Comparison of ENCODE assay signal across 20 cellular contexts in genomic region chr6:142561511-142562265, GRCh38.
DNase-seq lines count a peak whose midpoint lies in the region; ATAC-seq and TF ChIP-seq lines count a peak whose summit lies in the region.
"Had no signal": no experiment of that assay in that cellular context is flagged by ENCODE, and none has a peak within 500 bp of the region (broad histone marks: within the 10 kb centered on the region; RNA-seq: fewer than 3 reads in every experiment).

No MANE protein-coding gene starts in this region.

- H3K36me3 Mint-ChIP-seq in activated CD4-positive, alpha-beta T cell treated with anti-CD3 and anti-CD28 coated beads, Interleukin-2, amount 10 ng/mL, durations not matched to agents 24 days and 14 days (ENCODE audit: low read depth), result no peaks in the 10 kb centered on the region
- H3K36me3 Mint-ChIP-seq in activated CD4-positive, alpha-beta T cell treated with anti-CD3 and anti-CD28 coated beads, Interleukin-2, amount 10 ng/mL, durations not matched to agents 7 days and 5 days (ENCODE audit: low read depth), result no peaks in the 10 kb centered on the region
- no peaks in the 10 kb centered on the region for H3K36me3 Mint-ChIP-seq in activated T-helper 17 cell treated with anti-CD3 and anti-CD28 coated beads, Interleukin-2, amount 50 U/mL, for 72 hours (ENCODE audit: low read depth)
- no peaks in the 10 kb centered on the region for H3K36me3 Mint-ChIP-seq in naive thymus-derived CD8-positive, alpha-beta T cell

- peak overlapping the region; percentile 5 for H3K4me3 Mint-ChIP-seq in activated CD4-positive, alpha-beta T cell treated with anti-CD3 and anti-CD28 coated beads, Interleukin-2, amount 10 ng/mL, durations not matched to agents 24 days and 14 days
- H3K4me3 Mint-ChIP-seq in activated CD4-positive, alpha-beta T cell treated with anti-CD3 and anti-CD28 coated beads, Interleukin-2, amount 10 ng/mL, durations not matched to agents 7 days and 5 days, result no peak overlapping the region
- H3K4me3 Mint-ChIP-seq in activated T-helper 17 cell treated with anti-CD3 and anti-CD28 coated beads, Interleukin-2, amount 50 U/mL, for 72 hours, result peak overlapping the region; percentile 26
- H3K4me3 Mint-ChIP-seq in naive thymus-derived CD8-positive, alpha-beta T cell, result peak overlapping the region in 9 of 10 donors; percentile 2 to 76 (median 48)

- TF ChIP-seq CTCF in heart left ventricle (IDR thresholded peaks at IDR 0.05), result no peak

- no peak for DNase-seq in activated CD4-positive, alpha-beta T cell treated with anti-CD3 and anti-CD28 coated beads, Interleukin-2, amount 10 ng/mL, durations not matched to agents 24 days and 14 days
- no peak for DNase-seq in activated CD4-positive, alpha-beta T cell treated with anti-CD3 and anti-CD28 coated beads, Interleukin-2, amount 10 ng/mL, durations not matched to agents 7 days and 5 days
- peak; percentile 73 for DNase-seq in Jurkat, Clone E6-1 (ENCODE audit: low read depth, low spot score)
- DNase-seq in naive thymus-derived CD8-positive, alpha-beta T cell, result peak in 2 of 10 donors; percentile 14 to 28
- no peak for DNase-seq in heart left ventricle
- no peak for DNase-seq in globus pallidus (ENCODE audit: low spot score)
- DNase-seq: 8988T, COR-L47, DMS153, Karpas-422, NCI-H1930, NCI-H2171, NCI-H446 treated with DMSO at 0.1 percent for 48 hours, NCI-H748 treated with DMSO at 0.1 percent for 48 hours, Peyer's patch, Right ventricle myocardium superior had no signal

- POLR2A ChIA-PET in activated CD4-positive, alpha-beta T cell treated with anti-CD3 and anti-CD28 coated beads, Interleukin-2, amount 10 ng/mL, durations not matched to agents 7 days and 5 days (lab: Charles Lee), result no interaction called here
- POLR2A ChIA-PET in naive thymus-derived CD8-positive, alpha-beta T cell (lab: Charles Lee), result no interaction called here

- H3K36me3 ChIP-seq in heart left ventricle, result no peaks in the 10 kb centered on the region
- H3K36me3 ChIP-seq: BLaER1 treated with 17β-estradiol and CSF1 and Interleukin-3, amounts not matched to agents 10 nM and 100 nM; Peyer's patch had no signal

- no peak for TF ChIP-seq POLR2A in heart left ventricle (IDR thresholded peaks at IDR 0.05)

- H3K4me1 Mint-ChIP-seq in activated CD4-positive, alpha-beta T cell treated with anti-CD3 and anti-CD28 coated beads, Interleukin-2, amount 10 ng/mL, durations not matched to agents 24 days and 14 days, result peaks cover 15% of the 10 kb centered on the region
- peaks cover 24% of the 10 kb centered on the region for H3K4me1 Mint-ChIP-seq in activated CD4-positive, alpha-beta T cell treated with anti-CD3 and anti-CD28 coated beads, Interleukin-2, amount 10 ng/mL, durations not matched to agents 7 days and 5 days
- H3K4me1 Mint-ChIP-seq in activated T-helper 17 cell treated with anti-CD3 and anti-CD28 coated beads, Interleukin-2, amount 50 U/mL, for 72 hours, result peaks cover 9% of the 10 kb centered on the region
- peaks cover 8 to 32% (median 26%) of the 10 kb centered on the region in 4 donors for H3K4me1 Mint-ChIP-seq in naive thymus-derived CD8-positive, alpha-beta T cell

- CTCF ChIA-PET in activated CD4-positive, alpha-beta T cell treated with anti-CD3 and anti-CD28 coated beads, Interleukin-2, amount 10 ng/mL, durations not matched to agents 7 days and 5 days (lab: Charles Lee), result interaction anchor here (0.6 kb wide), 1 partner anchor 45 kb away, joined by 6 read pairs; no protein-coding TSS in a partner anchor

- peak overlapping the region; percentile 21 for H3K27ac Mint-ChIP-seq in activated CD4-positive, alpha-beta T cell treated with anti-CD3 and anti-CD28 coated beads, Interleukin-2, amount 10 ng/mL, durations not matched to agents 24 days and 14 days
- no peak overlapping the region for H3K27ac Mint-ChIP-seq in activated CD4-positive, alpha-beta T cell treated with anti-CD3 and anti-CD28 coated beads, Interleukin-2, amount 10 ng/mL, durations not matched to agents 7 days and 5 days
- H3K27ac Mint-ChIP-seq in activated T-helper 17 cell treated with anti-CD3 and anti-CD28 coated beads, Interleukin-2, amount 50 U/mL, for 72 hours, result peak overlapping the region; percentile 68
- peak overlapping the region in 7 of 10 donors; percentile 0 to 83 (median 49) for H3K27ac Mint-ChIP-seq in naive thymus-derived CD8-positive, alpha-beta T cell

- 87 to 93% (median 91%) methylated on average over 3 of the region's 3 CpGs for WGBS in heart left ventricle, 4 donors

- H3K4me3 ChIP-seq in Jurkat, Clone E6-1 (ENCODE audit: low read length), result no peak overlapping the region
- no peak overlapping the region for H3K4me3 ChIP-seq in heart left ventricle
- H3K4me3 ChIP-seq: BLaER1 treated with 17β-estradiol and CSF1 and Interleukin-3, amounts not matched to agents 10 nM and 100 nM; Peyer's patch had no signal

- H3K27me3 ChIP-seq in heart left ventricle, result no peaks in the 10 kb centered on the region
- H3K27me3 ChIP-seq: BLaER1 treated with 17β-estradiol and CSF1 and Interleukin-3, amounts not matched to agents 10 nM and 100 nM; Peyer's patch had no signal

- no peaks in the 10 kb centered on the region for H3K4me1 ChIP-seq in heart left ventricle
- H3K4me1 ChIP-seq: Peyer's patch had no signal

- peaks cover 8% of the 10 kb centered on the region for H3K9me3 Mint-ChIP-seq in activated CD4-positive, alpha-beta T cell treated with anti-CD3 and anti-CD28 coated beads, Interleukin-2, amount 10 ng/mL, durations not matched to agents 24 days and 14 days
- peaks cover 4% of the 10 kb centered on the region for H3K9me3 Mint-ChIP-seq in activated CD4-positive, alpha-beta T cell treated with anti-CD3 and anti-CD28 coated beads, Interleukin-2, amount 10 ng/mL, durations not matched to agents 7 days and 5 days
- H3K9me3 Mint-ChIP-seq in activated T-helper 17 cell treated with anti-CD3 and anti-CD28 coated beads, Interleukin-2, amount 50 U/mL, for 72 hours, result no peaks in the 10 kb centered on the region
- peaks cover 0 to 6% (median 0%) of the 10 kb centered on the region in 9 donors for H3K9me3 Mint-ChIP-seq in naive thymus-derived CD8-positive, alpha-beta T cell

- peak; percentile 67 for ATAC-seq in activated T-helper 17 cell treated with anti-CD3 and anti-CD28 coated beads, Interleukin-2, amount 50 U/mL, for 72 hours (replicated peaks)
- peak; percentile 45 to 54 for ATAC-seq in naive thymus-derived CD8-positive, alpha-beta T cell
- ATAC-seq in HG02588 (IDR thresholded peaks at IDR 0.05; ENCODE audit: unreplicated experiment) (no peak), heart left ventricle (no peak)
- ATAC-seq: HepG2 had no signal

- no peaks in the 10 kb centered on the region for H3K27me3 Mint-ChIP-seq in activated CD4-positive, alpha-beta T cell treated with anti-CD3 and anti-CD28 coated beads, Interleukin-2, amount 10 ng/mL, durations not matched to agents 24 days and 14 days
- no peaks in the 10 kb centered on the region for H3K27me3 Mint-ChIP-seq in activated CD4-positive, alpha-beta T cell treated with anti-CD3 and anti-CD28 coated beads, Interleukin-2, amount 10 ng/mL, durations not matched to agents 7 days and 5 days
- H3K27me3 Mint-ChIP-seq in activated T-helper 17 cell treated with anti-CD3 and anti-CD28 coated beads, Interleukin-2, amount 50 U/mL, for 72 hours, result no peaks in the 10 kb centered on the region
- H3K27me3 Mint-ChIP-seq in naive thymus-derived CD8-positive, alpha-beta T cell, result peaks cover 0 to 2% (median 0%) of the 10 kb centered on the region in 5 donors

- no peak overlapping the region for H3K27ac ChIP-seq in heart left ventricle
- H3K27ac ChIP-seq: BLaER1 treated with 17β-estradiol and CSF1 and Interleukin-3, amounts not matched to agents 10 nM and 100 nM; Peyer's patch had no signal

- H3K9me3 ChIP-seq in heart left ventricle, result no peaks in the 10 kb centered on the region
- H3K9me3 ChIP-seq: BLaER1 treated with 17β-estradiol and CSF1 and Interleukin-3, amounts not matched to agents 10 nM and 100 nM; Peyer's patch had no signal

- intact Hi-C loops in activated CD4-positive, alpha-beta T cell treated with anti-CD3 and anti-CD28 coated beads, Interleukin-2, amount 10 ng/mL, durations not matched to agents 24 days and 14 days (cut with micrococcal nuclease), result no loop called here
- intact Hi-C loops in heart left ventricle (cut with DNase I), result loop anchor here in 1 of 10 donors (10.0 kb wide), 1 partner anchor 863 kb away; no protein-coding TSS in a partner anchor

Comparison
In these comparisons a context has a peak if more than half of its experiments do, and no peak if none do; other contexts are left out.
1. ATAC-seq: peak in activated T-helper 17 cell treated with anti-CD3 and anti-CD28 coated beads, Interleukin-2, amount 50 U/mL, for 72 hours (single experiment) and naive thymus-derived CD8-positive, alpha-beta T cell (2 of 2); none in HG02588 (single experiment) and heart left ventricle (0 of 4).